Comparison of ENCODE assay signal across 8 cellular contexts in genomic region chr13:98454389-98454881, GRCh38.
DNase-seq lines count a peak whose midpoint lies in the region; ATAC-seq and TF ChIP-seq lines count a peak whose summit lies in the region.

No MANE protein-coding gene starts in this region.

- H3K4me1 ChIP-seq in RWPE2 (ENCODE audit: insufficient read depth, poor library complexity, severe bottlenecking) (no peaks in the 10 kb centered on the region), parathyroid adenoma (no peaks in the 10 kb centered on the region)

- peaks cover 87% of the 10 kb centered on the region for H3K36me3 ChIP-seq in RWPE2 (ENCODE audit: low read depth)
- H3K36me3 ChIP-seq in parathyroid adenoma (ENCODE audit: control insufficient read depth, insufficient read depth, low read length): no peaks in the 10 kb centered on the region

- TF ChIP-seq CTCF in RWPE2 (IDR thresholded peaks at IDR 0.05; ENCODE audit: poor library complexity, severe bottlenecking): no peak
- no peak for TF ChIP-seq CTCF in parathyroid adenoma (IDR thresholded peaks at IDR 0.05)

- H3K9me3 ChIP-seq in RWPE2 (ENCODE audit: severe bottlenecking) (no peaks in the 10 kb centered on the region), parathyroid adenoma (ENCODE audit: control insufficient read depth, low read length) (no peaks in the 10 kb centered on the region)

- no peaks in the 10 kb centered on the region for H3K79me2 ChIP-seq in parathyroid adenoma

- ATAC-seq in RWPE2 (ENCODE audit: low read depth): peak; percentile 52

- H3K27me3 ChIP-seq in RWPE2 (ENCODE audit: insufficient read depth, poor library complexity, severe bottlenecking): no peaks in the 10 kb centered on the region
- H3K27me3 ChIP-seq in parathyroid adenoma (ENCODE audit: control insufficient read depth, insufficient read depth, low read length): no peaks in the 10 kb centered on the region

- DNase-seq in DMS79 (lab: John Stamatoyannopoulos, UW): peak; percentile 94
- no peak for DNase-seq in RWPE2 (ENCODE audit: low spot score)
- DNase-seq in fibroblast of gingiva (ENCODE audit: low read depth): peak; percentile 86
- DNase-seq in HuH-7.5 (ENCODE audit: low spot score): no peak
- DNase-seq in NCI-H1436 (lab: John Stamatoyannopoulos, UW): no peak
- no peak for DNase-seq in HK-2 (ENCODE audit: unreplicated experiment)
- DNase-seq in T-helper 9 cell: no peak

- no peak overlapping the region for H3K4me2 ChIP-seq in parathyroid adenoma (ENCODE audit: low read length)

- no peak overlapping the region for H2AFZ ChIP-seq in parathyroid adenoma

- peak overlapping the region; percentile 27 for H3K27ac ChIP-seq in RWPE2 (ENCODE audit: poor library complexity, severe bottlenecking)
- H3K27ac ChIP-seq in parathyroid adenoma: peak overlapping the region; percentile 31

- H3K9ac ChIP-seq in parathyroid adenoma: no peak overlapping the region

- H3K4me3 ChIP-seq in RWPE2 (ENCODE audit: severe bottlenecking): no peak overlapping the region
- H3K4me3 ChIP-seq in parathyroid adenoma (ENCODE audit: low read depth, low read length): no peak overlapping the region

Comparison
In these comparisons a context has a peak if more than half of its experiments do, and no peak if none do; other contexts are left out.
1. DNase-seq: peak in DMS79 (single experiment) and fibroblast of gingiva (single experiment); none in RWPE2 (single experiment), HuH-7.5 (single experiment), NCI-H1436 (single experiment), HK-2 (single experiment) and T-helper 9 cell (single experiment).